Comparison of ENCODE assay signal across 8 cellular contexts in genomic region chr12:107685360-107686248, GRCh38. TPM values are rescaled to one million over a fixed set of nuclear protein-coding genes. Genes with fewer than 3 reads are reported as not detected.
A peak's percentile ranks its signal among the peaks of the same experiment; 100 is the strongest.
DNase-seq lines count a peak whose midpoint lies in the region; ATAC-seq and TF ChIP-seq lines count a peak whose summit lies in the region.

TSS of gene PWP1 (plus strand) at chr12:107685799. CDS start at chr12:107685900, 101 bp downstream.

- CTCF ChIA-PET in Panc1 (lab: Charles Lee): interaction anchor here (0.7 kb wide), 1 partner anchor 787 kb away, joined by 3 read pairs; no protein-coding TSS in a partner anchor

- H3K9me3 ChIP-seq in Panc1 (ENCODE audit: control insufficient read depth, insufficient read depth, low read depth, low read length): no peaks in the 10 kb centered on the region
- H3K9me3 ChIP-seq in muscle layer of colon (ENCODE audit: low read length): no peaks in the 10 kb centered on the region

- H2AFZ ChIP-seq in KMS-11 (ENCODE audit: low read depth): peak within 1 kb of the TSS; percentile 79

- no peak within 1 kb of the TSS for H3K4me3 ChIP-seq in KMS-11 (IDR thresholded peaks at IDR 0.05; ENCODE audit: insufficient read depth, low read depth, low read length)
- peak within 1 kb of the TSS; percentile 81 to 99 for H3K4me3 ChIP-seq in Panc1 (ENCODE audit: low read depth in 2 of 2, low read length in 2 of 2)
- peak within 1 kb of the TSS; percentile 83 to 88 for H3K4me3 ChIP-seq in muscle layer of colon (ENCODE audit: low read depth in 1 of 2, low read length in 2 of 2)

- H3K27me3 Mint-ChIP-seq in activated T-cell treated with anti-CD3 and anti-CD28 coated beads, Interleukin-2, amount 50 U/mL, for 4 hours (ENCODE audit: low read depth): no peaks in the 10 kb centered on the region

- H3K27me3 ChIP-seq in KMS-11 (ENCODE audit: insufficient read depth, low read depth) (no peaks in the 10 kb centered on the region), Panc1 (ENCODE audit: control insufficient read depth, insufficient read depth, low read length) (no peaks in the 10 kb centered on the region), muscle layer of colon (ENCODE audit: control insufficient read depth in 1 of 2, insufficient read depth in 2 of 2, low read length in 2 of 2) (no peaks in the 10 kb centered on the region)

- peak within 1 kb of the TSS; percentile 83 for H3K4me2 ChIP-seq in KMS-11

- peaks cover 30% of the 10 kb centered on the region for H3K4me1 Mint-ChIP-seq in activated T-cell treated with anti-CD3 and anti-CD28 coated beads, Interleukin-2, amount 50 U/mL, for 4 hours (ENCODE audit: low read depth)

- H3K36me3 ChIP-seq in KMS-11 (ENCODE audit: insufficient read depth) (no peaks in the 10 kb centered on the region), Panc1 (ENCODE audit: control insufficient read depth, insufficient read depth, low read length) (peaks cover 19% of the 10 kb centered on the region), muscle layer of colon (ENCODE audit: insufficient read depth, low read length) (peaks cover 24% of the 10 kb centered on the region)

- no peaks in the 10 kb centered on the region for H4K20me1 ChIP-seq in KMS-11 (ENCODE audit: insufficient read depth)

- peaks cover 18% of the 10 kb centered on the region for H3K36me3 Mint-ChIP-seq in activated T-cell treated with anti-CD3 and anti-CD28 coated beads, Interleukin-2, amount 50 U/mL, for 4 hours (ENCODE audit: insufficient read depth)

- peaks cover 18% of the 10 kb centered on the region for H3K79me2 ChIP-seq in KMS-11 (ENCODE audit: insufficient read depth, low read depth)

- TF ChIP-seq CTCF in KMS-11 (conservative IDR thresholded peaks at IDR 0.05; ENCODE audit: low read depth, low read length) (no peak), Panc1 (IDR thresholded peaks at IDR 0.05) (no peak)

- BruUV-seq in Panc1 (replicated peaks; lab: Mats Ljungman, UMichigan): TSS peak; percentile 68

- intact Hi-C loops in Panc1 (cut with micrococcal nuclease; ENCODE audit: unreplicated experiment): no loop called here

- H3K4me1 ChIP-seq in KMS-11 (ENCODE audit: low read depth, poor library complexity, severe bottlenecking) (peaks cover 6% of the 10 kb centered on the region), Panc1 (ENCODE audit: control insufficient read depth, insufficient read depth, low read length) (peaks cover 6% of the 10 kb centered on the region; the same call in 1 of the 2 replicates), muscle layer of colon (ENCODE audit: insufficient read depth, low read length) (peaks cover 20% of the 10 kb centered on the region)

- in situ Hi-C loops in Panc1 (cut with HindIII; ENCODE audit: low pct_unique_long_range_greater_than_20kb, low sequenced_read_pairs): no loop called here

- peak; percentile 85 for DNase-seq in DMS79 (lab: John Stamatoyannopoulos, UW)
- peak; percentile 69 for DNase-seq in Panc1 (ENCODE audit: low read depth, low spot score)
- peak; percentile 94 for DNase-seq in activated T-cell treated with anti-CD3 and anti-CD28 coated beads, Interleukin-2, amount 50 U/mL, for 4 hours
- peak; percentile 89 for DNase-seq in stimulated activated CD8-positive, alpha-beta memory T cell treated with anti-CD3 and anti-CD28 coated beads, Interleukin-7, amount 100 ng/mL, for 1 hour (ENCODE audit: low read depth in 2 of 2)

- H3K27ac ChIP-seq in KMS-11 (peak within 1 kb of the TSS; percentile 81), Panc1 (ENCODE audit: low read length) (peak within 1 kb of the TSS; percentile 92), muscle layer of colon (ENCODE audit: low read depth, low read length) (peak within 1 kb of the TSS; percentile 62)

- POLR2A ChIA-PET in Panc1 (lab: Charles Lee): interaction anchor here (0.6 to 1.0 kb wide), 2 partner anchors 10 to 1021 kb away, joined by 7 to 10 read pairs; no protein-coding TSS in a partner anchor

- ATAC-seq in GM21737 (IDR thresholded peaks at IDR 0.05; ENCODE audit: unreplicated experiment) (peak; percentile 76), Panc1 (peak; percentile 97), esophagus mucosa (peak; percentile 98)
- ATAC-seq in activated T-cell treated with anti-CD3 and anti-CD28 coated beads, Interleukin-2, amount 50 U/mL, for 4 hours: peak; percentile 95 to 97

- peak within 1 kb of the TSS; percentile 90 for H3K4me3 Mint-ChIP-seq in activated T-cell treated with anti-CD3 and anti-CD28 coated beads, Interleukin-2, amount 50 U/mL, for 4 hours

- H3K9ac ChIP-seq in KMS-11 (peak within 1 kb of the TSS; percentile 82), muscle layer of colon (ENCODE audit: low read length) (peak within 1 kb of the TSS; percentile 94)

- H3K9me3 Mint-ChIP-seq in activated T-cell treated with anti-CD3 and anti-CD28 coated beads, Interleukin-2, amount 50 U/mL, for 4 hours: no peaks in the 10 kb centered on the region

RNA-seq across cellular contexts. Expression of gene PWP1, which starts in this region (rescaled TPM):
- total RNA-seq in Panc1 (2021; ENCODE audit: unreplicated experiment) (61.7 TPM), esophagus mucosa (27.0 TPM)
- 98.8 TPM for polyA plus RNA-seq in Panc1 (2012; ENCODE audit: insufficient read length)
- 100 to 1,000 TPM in 1 of 3 donors, 10 to 100 TPM in 2; 79.4 to 106 (median 97.3) TPM for total RNA-seq in activated T-cell treated with anti-CD3 and anti-CD28 coated beads, Interleukin-2, amount 50 U/mL, for 4 hours
